In the genomic region with DNA sequence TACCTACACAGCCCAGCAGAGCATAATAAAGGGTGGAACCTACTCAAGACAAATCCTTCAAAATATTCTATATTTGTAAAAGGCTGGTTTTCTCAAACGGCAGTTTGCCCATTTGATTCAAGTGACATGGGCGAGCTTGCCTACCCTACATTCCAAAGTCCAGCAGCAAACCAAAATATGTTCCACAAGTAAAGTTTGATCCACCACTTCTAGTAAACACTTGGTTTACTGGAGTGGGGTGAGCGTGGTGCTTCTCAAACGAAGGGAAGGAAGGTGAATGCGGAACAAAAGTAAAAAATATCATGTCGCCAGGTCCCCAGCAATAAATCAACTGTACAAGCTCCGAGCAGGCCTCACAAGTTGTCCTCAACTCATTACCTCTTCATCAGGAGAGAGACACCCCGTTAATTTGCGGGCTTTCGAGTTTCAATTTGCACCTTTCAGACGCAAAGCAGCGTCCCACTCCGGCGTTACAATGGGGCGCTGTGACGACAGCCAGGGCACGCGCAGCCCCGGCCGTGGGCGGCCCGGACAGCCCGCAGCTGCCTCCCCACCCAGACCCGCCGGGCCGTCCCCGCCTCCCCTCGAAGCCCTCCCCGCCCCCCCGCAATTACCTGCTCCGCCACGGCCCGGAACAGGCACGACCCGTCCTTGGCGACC, we compare ENCODE assay signal across 8 cellular contexts. TPM values are rescaled to one million over a fixed set of nuclear protein-coding genes. Genes with fewer than 3 reads are reported as not detected.
DNase-seq lines count a peak whose midpoint lies in the region; ATAC-seq and TF ChIP-seq lines count a peak whose summit lies in the region.

No MANE protein-coding gene starts in this region.

- no peak for TF ChIP-seq CTCF in neutrophil (IDR thresholded peaks at IDR 0.05)

- DNase-seq in AG08396 (ENCODE audit: low spot score) (peak; percentile 68), RPMI7951 (ENCODE audit: low read depth) (peak; percentile 54), activated gamma-delta T cell treated with Interleukin-2 at 50 U/mL for 16 hours (peak; percentile 71), foreskin melanocyte (peak; percentile 30), superior temporal gyrus (ENCODE audit: extremely low spot score) (peak; percentile 72)

- peaks cover 31 to 35% of the 10 kb centered on the region in 2 experiments for H3K4me1 ChIP-seq in neutrophil (ENCODE audit: control insufficient read depth in 1 of 2, insufficient read depth in 1 of 2, low read depth in 1 of 2, low read length in 1 of 2)

- H3K9me3 ChIP-seq in neutrophil: no peaks in the 10 kb centered on the region

- no peaks in the 10 kb centered on the region for H3K36me3 ChIP-seq in neutrophil

- ATAC-seq in GM18907 (IDR thresholded peaks at IDR 0.05; ENCODE audit: unreplicated experiment) (peak; percentile 47), HG03135 (IDR thresholded peaks at IDR 0.05; ENCODE audit: unreplicated experiment) (peak; percentile 36)

- no peaks in the 10 kb centered on the region for H3K27me3 ChIP-seq in neutrophil

- H3K27ac ChIP-seq in neutrophil: peak overlapping the region; percentile 90

- H3K4me3 ChIP-seq in neutrophil (ENCODE audit: low read depth in 1 of 2, low read length in 1 of 2): peak overlapping the region; percentile 88 to 99

RNA-seq across cellular contexts. Expression of a gene that starts 1.1 kb away (rescaled TPM):
- 9.2 and 17.1 TPM in 2 replicates for total RNA-seq in RPMI7951 (2014; rRNA removed; shearing (Covaris generic))

Comparison
In these comparisons a context has a peak if more than half of its experiments do, and no peak if none do; other contexts are left out.
1. Peak in every context shown above with its lines: DNase-seq, ATAC-seq, H3K4me3 ChIP-seq and H3K27ac ChIP-seq.